Comparison of ENCODE assay signal across 9 cellular contexts in the genomic region with DNA sequence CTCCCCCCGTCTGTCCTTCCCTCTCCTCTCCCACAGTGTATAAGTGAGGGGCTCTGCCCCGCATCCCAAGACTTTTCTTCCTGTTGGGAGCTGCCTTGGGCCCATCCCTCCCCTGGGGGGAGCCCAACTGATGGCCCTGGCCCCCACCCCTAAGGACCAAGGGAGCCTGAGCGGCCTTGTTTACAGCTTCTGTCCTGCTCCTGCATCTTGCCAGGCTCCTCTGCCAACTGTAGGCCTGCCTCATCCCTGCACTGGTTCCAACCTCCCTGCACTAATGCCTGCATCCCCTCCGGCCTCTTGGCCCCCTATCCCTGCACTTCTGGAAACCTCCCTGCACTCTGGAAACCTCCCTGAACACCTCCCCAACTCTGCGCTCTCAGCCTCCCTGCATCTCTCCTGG. TPM values are rescaled to one million over a fixed set of nuclear protein-coding genes. Genes with fewer than 3 reads are reported as not detected.
DNase-seq lines count a peak whose midpoint lies in the region; ATAC-seq and TF ChIP-seq lines count a peak whose summit lies in the region.
"Had no signal": no experiment of that assay in that cellular context is flagged by ENCODE, and none has a peak within 500 bp of the region (broad histone marks: within the 10 kb centered on the region; RNA-seq: fewer than 3 reads in every experiment).

No MANE protein-coding gene starts in this region.

- peaks cover 24% of the 10 kb centered on the region for H3K36me3 Mint-ChIP-seq in activated naive CD4-positive, alpha-beta T cell treated with anti-CD3 and anti-CD28 coated beads for 36 hours (ENCODE audit: low read depth)
- peaks cover 36% of the 10 kb centered on the region for H3K36me3 Mint-ChIP-seq in activated naive CD8-positive, alpha-beta T cell treated with anti-CD3 and anti-CD28 coated beads for 36 hours
- peaks cover 18% of the 10 kb centered on the region for H3K36me3 Mint-ChIP-seq in memory B cell
- H3K36me3 Mint-ChIP-seq in type B pancreatic cell = peaks cover 8% of the 10 kb centered on the region

- no peak overlapping the region for H3K27ac Mint-ChIP-seq in activated naive CD4-positive, alpha-beta T cell treated with anti-CD3 and anti-CD28 coated beads for 36 hours
- peak overlapping the region; percentile 95 for H3K27ac Mint-ChIP-seq in activated naive CD8-positive, alpha-beta T cell treated with anti-CD3 and anti-CD28 coated beads for 36 hours
- no peak overlapping the region for H3K27ac Mint-ChIP-seq in memory B cell
- no peak overlapping the region for H3K27ac Mint-ChIP-seq in type B pancreatic cell

- intact Hi-C loops in activated naive CD4-positive, alpha-beta T cell treated with anti-CD3 and anti-CD28 coated beads for 36 hours (cut with micrococcal nuclease) = no loop called here

- H3K4me3 Mint-ChIP-seq in activated naive CD4-positive, alpha-beta T cell treated with anti-CD3 and anti-CD28 coated beads for 36 hours = peak overlapping the region; percentile 93
- peak overlapping the region; percentile 94 for H3K4me3 Mint-ChIP-seq in activated naive CD8-positive, alpha-beta T cell treated with anti-CD3 and anti-CD28 coated beads for 36 hours
- H3K4me3 Mint-ChIP-seq in memory B cell = peak overlapping the region; percentile 97
- peak overlapping the region; percentile 93 for H3K4me3 Mint-ChIP-seq in type B pancreatic cell

- H3K9me3 Mint-ChIP-seq in activated naive CD4-positive, alpha-beta T cell treated with anti-CD3 and anti-CD28 coated beads for 36 hours = no peaks in the 10 kb centered on the region
- no peaks in the 10 kb centered on the region for H3K9me3 Mint-ChIP-seq in activated naive CD8-positive, alpha-beta T cell treated with anti-CD3 and anti-CD28 coated beads for 36 hours
- H3K9me3 Mint-ChIP-seq in memory B cell (no peaks in the 10 kb centered on the region), type B pancreatic cell (no peaks in the 10 kb centered on the region)

- peaks cover 60% of the 10 kb centered on the region for H3K4me1 Mint-ChIP-seq in activated naive CD4-positive, alpha-beta T cell treated with anti-CD3 and anti-CD28 coated beads for 36 hours (ENCODE audit: low read depth)
- peaks cover 59% of the 10 kb centered on the region for H3K4me1 Mint-ChIP-seq in activated naive CD8-positive, alpha-beta T cell treated with anti-CD3 and anti-CD28 coated beads for 36 hours
- H3K4me1 Mint-ChIP-seq in memory B cell (peaks cover 49% of the 10 kb centered on the region), type B pancreatic cell (ENCODE audit: unreplicated experiment) (peaks cover 36% of the 10 kb centered on the region)

- no peak for TF ChIP-seq CTCF in type B pancreatic cell (conservative IDR thresholded peaks at IDR 0.05)

- H3K27me3 Mint-ChIP-seq in activated naive CD4-positive, alpha-beta T cell treated with anti-CD3 and anti-CD28 coated beads for 36 hours (ENCODE audit: low read depth) = no peaks in the 10 kb centered on the region
- peaks cover 8% of the 10 kb centered on the region for H3K27me3 Mint-ChIP-seq in activated naive CD8-positive, alpha-beta T cell treated with anti-CD3 and anti-CD28 coated beads for 36 hours
- H3K27me3 Mint-ChIP-seq in memory B cell (peaks cover 3% of the 10 kb centered on the region), type B pancreatic cell (peaks cover 4% of the 10 kb centered on the region)

- DNase-seq in activated naive CD4-positive, alpha-beta T cell treated with anti-CD3 and anti-CD28 coated beads for 36 hours = no peak
- no peak for DNase-seq in activated naive CD4-positive, alpha-beta T cell treated with anti-CD3 and anti-CD28 coated beads, Interleukin-2, amount 50 U/mL, for 16 hours
- DNase-seq in activated naive CD8-positive, alpha-beta T cell treated with anti-CD3 and anti-CD28 coated beads for 36 hours = no peak
- DNase-seq in memory B cell (ENCODE audit: low spot score in 2 of 2) (no peak), type B pancreatic cell (ENCODE audit: extremely low spot score, unreplicated experiment) (no peak), NCI-H187 (lab: John Stamatoyannopoulos, UW) (no peak), iPS-NIHi7 (ENCODE audit: extremely low spot score) (no peak)
- DNase-seq: left lung had no signal

- CTCF ChIA-PET in activated naive CD4-positive, alpha-beta T cell treated with anti-CD3 and anti-CD28 coated beads for 36 hours (lab: Charles Lee) = interaction anchor here (0.5 to 1.6 kb wide), 2 partner anchors 34 to 230 kb away, joined by 5 read pairs; no protein-coding TSS in a partner anchor

- ATAC-seq in memory B cell (ENCODE audit: low read depth) (no peak), HG03521 (IDR thresholded peaks at IDR 0.05; ENCODE audit: unreplicated experiment) (no peak)
- ATAC-seq: left lung had no signal

RNA-seq across cellular contexts. Expression of gene PAGR1, which starts 1.4 kb away (rescaled TPM):
- total RNA-seq in activated naive CD4-positive, alpha-beta T cell treated with anti-CD3 and anti-CD28 coated beads for 36 hours = 10 to 100 TPM; 16.9 to 19.3 TPM
- total RNA-seq in activated naive CD8-positive, alpha-beta T cell treated with anti-CD3 and anti-CD28 coated beads for 36 hours = 10 to 100 TPM; 33.7 to 34.8 TPM
- 25.5 and 33.5 TPM in 2 replicates for total RNA-seq in type B pancreatic cell (ENCODE audit: low replicate concordance)

RNA-seq across cellular contexts. Expression of gene PRRT2, which starts 2.6 kb away (rescaled TPM):
- total RNA-seq in activated naive CD4-positive, alpha-beta T cell treated with anti-CD3 and anti-CD28 coated beads for 36 hours = under 1 TPM; 0.83 to 0.94 TPM
- total RNA-seq in activated naive CD8-positive, alpha-beta T cell treated with anti-CD3 and anti-CD28 coated beads for 36 hours = 1 to 10 TPM in 1 of 2 experiments, under 1 TPM in 1; 0.52 to 1.3 TPM
- total RNA-seq in type B pancreatic cell (ENCODE audit: low replicate concordance) = 1.4 and 15.1 TPM in 2 replicates

RNA-seq across cellular contexts. Expression of gene MVP, which starts 5.7 kb away (rescaled TPM):
- total RNA-seq in activated naive CD4-positive, alpha-beta T cell treated with anti-CD3 and anti-CD28 coated beads for 36 hours = 10 to 100 TPM; 84.1 to 86.9 TPM
- 10 to 100 TPM; 30.7 to 30.8 TPM for total RNA-seq in activated naive CD8-positive, alpha-beta T cell treated with anti-CD3 and anti-CD28 coated beads for 36 hours
- 27.4 and 46.3 TPM in 2 replicates for total RNA-seq in type B pancreatic cell (ENCODE audit: low replicate concordance)

RNA-seq across cellular contexts. Expression of gene MAZ, which starts 8.3 kb away (rescaled TPM):
- total RNA-seq in activated naive CD4-positive, alpha-beta T cell treated with anti-CD3 and anti-CD28 coated beads for 36 hours = 100 to 1,000 TPM; 290 to 330 TPM
- 100 to 1,000 TPM; 427 to 438 TPM for total RNA-seq in activated naive CD8-positive, alpha-beta T cell treated with anti-CD3 and anti-CD28 coated beads for 36 hours
- 207 and 294 TPM in 2 replicates for total RNA-seq in type B pancreatic cell (ENCODE audit: low replicate concordance)

RNA-seq across cellular contexts. Expression of gene KIF22, which starts 24.0 kb away (rescaled TPM):
- total RNA-seq in activated naive CD4-positive, alpha-beta T cell treated with anti-CD3 and anti-CD28 coated beads for 36 hours = 100 to 1,000 TPM; 201 to 209 TPM
- total RNA-seq in activated naive CD8-positive, alpha-beta T cell treated with anti-CD3 and anti-CD28 coated beads for 36 hours = 100 to 1,000 TPM; 145 to 150 TPM
- 54.8 and 112 TPM in 2 replicates for total RNA-seq in type B pancreatic cell (ENCODE audit: low replicate concordance)
